24 cellular contexts compared by ENCODE assay signal in genomic region chr12:16272222-16272621, GRCh38. TPM values are rescaled to one million over a fixed set of nuclear protein-coding genes. Genes with fewer than 3 reads are reported as not detected.
"Had no signal": no experiment of that assay in that cellular context is flagged by ENCODE, and none has a peak within 500 bp of the region (broad histone marks: within the 10 kb centered on the region; RNA-seq: fewer than 3 reads in every experiment).

No MANE protein-coding gene starts in this region.

- H3K4me3 ChIP-seq: colonic mucosa, gastroesophageal sphincter, heart left ventricle, left lung, right atrium auricular region, stomach, testis had no signal

- DNase-seq: activated CD4-positive, alpha-beta T cell treated with anti-CD3 and anti-CD28 coated beads, Interleukin-2, amount 10 ng/mL, durations not matched to agents 24 days and 14 days; activated CD4-positive, CD25-positive, alpha-beta regulatory T cell; activated CD8-positive, alpha-beta T cell treated with anti-CD3 and anti-CD28 coated beads for 36 hours; activated naive CD4-positive, alpha-beta T cell treated with Interleukin-2 at 50 U/mL for 16 hours; activated T-cell treated with anti-CD3 and anti-CD28 coated beads, Interleukin-2, amount 50 U/mL, for 24 hours; anterior cingulate cortex; brain microvascular endothelial cell; colonic mucosa; endodermal cell; erythroblast; heart left ventricle; kidney; left lung; small intestine; stimulated activated CD4-positive, alpha-beta T cell treated with anti-CD3 and anti-CD28 coated beads, Interleukin-15, amount 100 ng/mL, for 24 hours; stimulated activated CD4-positive, alpha-beta T cell treated with anti-CD3 and anti-CD28 coated beads, Interleukin-2, amount 100 ng/mL, for 48 hours; stomach; testis had no signal

- H3K27ac ChIP-seq: brain microvascular endothelial cell, colonic mucosa, gastroesophageal sphincter, heart left ventricle, left lung, right atrium auricular region, stomach, testis had no signal

- ATAC-seq: activated CD8-positive, alpha-beta T cell treated with anti-CD3 and anti-CD28 coated beads for 36 hours; gastroesophageal sphincter; heart left ventricle; left lung had no signal

- H3K9me3 ChIP-seq: colonic mucosa, gastroesophageal sphincter, heart left ventricle, left lung, right atrium auricular region, stomach, testis had no signal

- H3K4me1 ChIP-seq: colonic mucosa, gastroesophageal sphincter, heart left ventricle, left lung, right atrium auricular region, stomach, testis had no signal

- H3K27me3 ChIP-seq: brain microvascular endothelial cell, colonic mucosa, gastroesophageal sphincter, heart left ventricle, left lung, right atrium auricular region, stomach, testis had no signal

- H3K36me3 ChIP-seq: brain microvascular endothelial cell, colonic mucosa, gastroesophageal sphincter, heart left ventricle, left lung, right atrium auricular region, stomach had no signal

RNA-seq across cellular contexts. Expression of gene SLC15A5, which starts 5.3 kb away (rescaled TPM):
- total RNA-seq: activated CD4-positive, alpha-beta T cell treated with anti-CD3 and anti-CD28 coated beads, Interleukin-2, amount 10 ng/mL, durations not matched to agents 24 days and 14 days; activated CD8-positive, alpha-beta T cell treated with anti-CD3 and anti-CD28 coated beads for 36 hours; activated T-helper 2 cell treated with anti-CD3 and anti-CD28 coated beads, Interferon-gamma antibody, Interleukin-2, Interleukin-4, amounts not matched to agents 10 μg/mL and 5 μg/mL and 100 μg/mL, durations not matched to agents 14 hours and 24 hours and 36 hours; colonic mucosa; endodermal cell; gastroesophageal sphincter; heart left ventricle; kidney; left lung; mononuclear cell; progenitor cell of endocrine pancreas; right atrium auricular region; stomach had no signal
- polyA plus RNA-seq: heart left ventricle, neural cell, small intestine, stomach had no signal
